ENCODE assay signal across 1 cellular context in genomic region chr14:20686386-20687143, GRCh38.
TF ChIP-seq lines count a peak whose summit lies in the region.

No MANE protein-coding gene starts in this region.

TF ChIP-seq in HepG2, 621 proteins besides CTCF, POLR2A, EP300 and RAD21 (continued from another document and continues in another):
- TF ChIP-seq ARID5B (CRISPR knock-in tag; IDR thresholded peaks at IDR 0.05) (peak; percentile 98), NFYC (CRISPR knock-in tag; IDR thresholded peaks at IDR 0.05) (no peak; the same call in 1 of the 2 replicates), KAT7 (CRISPR knock-in tag; IDR thresholded peaks at IDR 0.05; ENCODE audit: borderline replicate concordance) (peak; percentile 39), ZNF362 (CRISPR knock-in tag; IDR thresholded peaks at IDR 0.05; ENCODE audit: borderline replicate concordance) (no peak), ZNF337 (CRISPR knock-in tag; IDR thresholded peaks at IDR 0.05; ENCODE audit: borderline replicate concordance, low read depth) (no peak), ARHGAP35 (CRISPR knock-in tag; IDR thresholded peaks at IDR 0.05; ENCODE audit: borderline replicate concordance) (no peak), TBL1XR1 (IDR thresholded peaks at IDR 0.05; ENCODE audit: borderline replicate concordance, low read length, partially characterized antibody) (peak; percentile 81), FOXA3 (CRISPR knock-in tag; IDR thresholded peaks at IDR 0.05) (peak; percentile 96), ATM (IDR thresholded peaks at IDR 0.05; ENCODE audit: borderline replicate concordance) (no peak), PLSCR1 (CRISPR knock-in tag; IDR thresholded peaks at IDR 0.05; ENCODE audit: borderline replicate concordance) (no peak), SMYD3 (CRISPR knock-in tag; IDR thresholded peaks at IDR 0.05) (peak; percentile 21; the same call in 1 of the 2 replicates), ATRX (CRISPR knock-in tag; IDR thresholded peaks at IDR 0.05; ENCODE audit: borderline replicate concordance) (no peak), PCBP2 (optimal IDR thresholded peaks at IDR 0.05; ENCODE audit: low read depth, low read length, poor library complexity, severe bottlenecking) (no peak), CBFB (CRISPR knock-in tag; IDR thresholded peaks at IDR 0.05) (no peak), E2F2 (CRISPR knock-in tag; IDR thresholded peaks at IDR 0.05; ENCODE audit: borderline replicate concordance) (no peak), ZNF414 (CRISPR knock-in tag; IDR thresholded peaks at IDR 0.05) (no peak), NR3C1 (CRISPR knock-in tag; IDR thresholded peaks at IDR 0.05) (no peak), ZUFSP (CRISPR knock-in tag; IDR thresholded peaks at IDR 0.05; ENCODE audit: borderline replicate concordance) (no peak), REPIN1 (CRISPR knock-in tag; IDR thresholded peaks at IDR 0.05; ENCODE audit: borderline replicate concordance, low read depth) (no peak; the same call in 1 of the 2 replicates), IKZF5 (CRISPR knock-in tag; IDR thresholded peaks at IDR 0.05) (peak; percentile 97), MZF1 (CRISPR knock-in tag; IDR thresholded peaks at IDR 0.05; ENCODE audit: borderline replicate concordance) (no peak), ISL2 (CRISPR knock-in tag; IDR thresholded peaks at IDR 0.05) (peak; percentile 96), PHF20 (CRISPR knock-in tag; IDR thresholded peaks at IDR 0.05) (no peak), DBP (CRISPR knock-in tag; IDR thresholded peaks at IDR 0.05; ENCODE audit: not compliant biosample characterization) (no peak), CENPT (CRISPR knock-in tag; IDR thresholded peaks at IDR 0.05; ENCODE audit: low read depth) (no peak), PLRG1 (conservative IDR thresholded peaks at IDR 0.05) (no peak), HOXA9 (CRISPR knock-in tag; IDR thresholded peaks at IDR 0.05; ENCODE audit: borderline replicate concordance) (no peak), HBP1 (CRISPR knock-in tag; IDR thresholded peaks at IDR 0.05; ENCODE audit: low read depth) (peak; percentile 60; the same call in 1 of the 2 replicates), DDIT3 (CRISPR knock-in tag; IDR thresholded peaks at IDR 0.05) (no peak), NPAS2 (CRISPR knock-in tag; IDR thresholded peaks at IDR 0.05; ENCODE audit: borderline replicate concordance) (no peak), MEIS2 (CRISPR knock-in tag; IDR thresholded peaks at IDR 0.05) (peak; percentile 93), DMAP1 (CRISPR knock-in tag; IDR thresholded peaks at IDR 0.05) (peak; percentile 98), CCDC6 (CRISPR knock-in tag; IDR thresholded peaks at IDR 0.05) (no peak), ZNF124 (CRISPR knock-in tag; IDR thresholded peaks at IDR 0.05) (peak; percentile 87), JUN (CRISPR knock-in tag; IDR thresholded peaks at IDR 0.05) (peak; percentile 75; the same call in 1 of the 2 replicates), ZNF720 (CRISPR knock-in tag; IDR thresholded peaks at IDR 0.05) (no peak), GPBP1L1 (CRISPR knock-in tag; IDR thresholded peaks at IDR 0.05) (no peak), ZNF292 (CRISPR knock-in tag; IDR thresholded peaks at IDR 0.05; ENCODE audit: borderline replicate concordance, low read depth) (no peak), NBN (conservative IDR thresholded peaks at IDR 0.05) (no peak), NFAT5 (CRISPR knock-in tag; IDR thresholded peaks at IDR 0.05) (no peak), CC2D1A (CRISPR knock-in tag; IDR thresholded peaks at IDR 0.05) (no peak), SMAD3 (CRISPR knock-in tag; IDR thresholded peaks at IDR 0.05) (peak; percentile 96), FOXP1 (IDR thresholded peaks at IDR 0.05) (no peak), FOXP1 (CRISPR knock-in tag; IDR thresholded peaks at IDR 0.05) (peak; percentile 90)
